Comparison of ENCODE assay signal across 26 cellular contexts in genomic region chr17:35337364-35337763, GRCh38. TPM values are rescaled to one million over a fixed set of nuclear protein-coding genes. Genes with fewer than 3 reads are reported as not detected.
"Had no signal": no experiment of that assay in that cellular context is flagged by ENCODE, and none has a peak within 500 bp of the region (broad histone marks: within the 10 kb centered on the region; RNA-seq: fewer than 3 reads in every experiment).

No MANE protein-coding gene starts in this region.

- H3K27ac ChIP-seq: neural progenitor cell, ovary, parathyroid adenoma, psoas muscle, right lobe of liver, sigmoid colon, stomach, thoracic aorta, thyroid gland, tibial nerve, upper lobe of left lung, vagina had no signal

- H3K4me3 ChIP-seq: neural progenitor cell, ovary, psoas muscle, right lobe of liver, sigmoid colon, stomach, thoracic aorta, thyroid gland, tibial nerve, upper lobe of left lung, vagina had no signal

- H3K79me2 ChIP-seq: parathyroid adenoma had no signal

- H3K36me3 ChIP-seq: neural progenitor cell, ovary, right lobe of liver, sigmoid colon, stomach, thoracic aorta, thyroid gland, tibial nerve, upper lobe of left lung, vagina had no signal

- H3K4me2 ChIP-seq: neural progenitor cell had no signal

- H3K9ac ChIP-seq: neural progenitor cell, parathyroid adenoma had no signal

- ATAC-seq: natural killer cell; psoas muscle; right cardiac atrium; right lobe of liver; stimulated activated effector memory CD8-positive, alpha-beta T cell treated with anti-CD3 and anti-CD28 coated beads, Interleukin-12 subunit alpha, Interleukin-12 subunit beta, amount 100 ng/mL, for 72 hours; stimulated activated naive B cell treated with anti-CD40 and anti-IgM and Interleukin-4, amounts not matched to agents 10 μg/mL and 1 μg/mL and 100 μg/mL, for 72 hours had no signal

- H3K4me1 ChIP-seq: neural progenitor cell, parathyroid adenoma, right lobe of liver, sigmoid colon, stomach, thyroid gland, tibial nerve, vagina had no signal

- H3K27me3 ChIP-seq: ovary, right lobe of liver, sigmoid colon, thyroid gland, tibial nerve, upper lobe of left lung, vagina had no signal

- DNase-seq: natural killer cell; occipital lobe; ovary; posterior cingulate gyrus; psoas muscle; right cardiac atrium; right lobe of liver; sigmoid colon; small intestine; stimulated activated CD4-positive, alpha-beta T cell treated with anti-CD3 and anti-CD28 coated beads, Interleukin-15, amount 100 ng/mL, for 24 hours; stimulated activated CD4-positive, alpha-beta T cell treated with anti-CD3 and anti-CD28 coated beads, Interleukin-2, amount 100 ng/mL, for 24 hours; stimulated activated CD4-positive, alpha-beta T cell treated with anti-CD3 and anti-CD28 coated beads, Interleukin-2, amount 100 ng/mL, for 48 hours; stimulated activated CD4-positive, alpha-beta T cell treated with anti-CD3 and anti-CD28 coated beads, Interleukin-4, amount 100 ng/mL, for 24 hours; stimulated activated naive B cell treated with anti-CD40 and anti-IgM and Interleukin-4, amounts not matched to agents 10 μg/mL and 1 μg/mL and 100 μg/mL, for 72 hours; stimulated activated naive CD4-positive, alpha-beta T cell treated with Interleukin-2 at 50 U/mL for 16 hours; stomach; thyroid gland; trophoblast cell; upper lobe of left lung had no signal

RNA-seq across cellular contexts. Expression of gene SLFN11, which starts 36.1 kb away (rescaled TPM):
- polyA plus RNA-seq: neural cell had no signal
